ENCODE assay signal across 9 cellular contexts in genomic region chr6:100472674-100473073, GRCh38. TPM values are rescaled to one million over a fixed set of nuclear protein-coding genes. Genes with fewer than 3 reads are reported as not detected.
DNase-seq lines count a peak whose midpoint lies in the region; ATAC-seq and TF ChIP-seq lines count a peak whose summit lies in the region.
"Had no signal": no experiment of that assay in that cellular context is flagged by ENCODE, and none has a peak within 500 bp of the region (broad histone marks: within the 10 kb centered on the region; RNA-seq: fewer than 3 reads in every experiment).

No MANE protein-coding gene starts in this region.

- no peak overlapping the region for H4K91ac ChIP-seq in neuronal stem cell (ENCODE audit: low read depth, low read length, poor library complexity)

- H2BK120ac ChIP-seq in neuronal stem cell (ENCODE audit: low read depth, low read length) = no peak overlapping the region

- H3K79me1 ChIP-seq in neuronal stem cell (ENCODE audit: low read depth, low read length) = no peaks in the 10 kb centered on the region

- 49 to 52% methylated on average over 3 of the region's 3 CpGs for WGBS in endodermal cell (ENCODE audit: insufficient coverage in 1 of 2, insufficient read length in 1 of 2), 2 experiments
- WGBS in right cardiac atrium = 15% methylated on average over 3 of the region's 3 CpGs
- no CpG with 5 or more reads among the region's 3 CpGs for WGBS in neuronal stem cell (ENCODE audit: extremely low coverage in 2 of 2, insufficient read length in 2 of 2, insufficient replicate concordance in 1 of 2), 2 donors

- no peak overlapping the region for H2AFZ ChIP-seq in neuronal stem cell (ENCODE audit: low read length)

- H4K8ac ChIP-seq in neuronal stem cell (ENCODE audit: low read depth, low read length) = no peak overlapping the region

- H3K23ac ChIP-seq in neuronal stem cell (ENCODE audit: low read depth, low read length, poor library complexity) = no peak overlapping the region

- H3K27ac Mint-ChIP-seq in endodermal cell = no peak overlapping the region
- H3K27ac Mint-ChIP-seq in mesothelial cell of epicardium = no peak overlapping the region

- no peak overlapping the region for H3K14ac ChIP-seq in neuronal stem cell (ENCODE audit: low read length)

- H3K9me3 ChIP-seq in endodermal cell (ENCODE audit: control insufficient read depth, low read length) (no peaks in the 10 kb centered on the region), right cardiac atrium (ENCODE audit: control insufficient read depth, low read length) (no peaks in the 10 kb centered on the region), neuronal stem cell (replicated peaks in 1 of 2; ENCODE audit: control insufficient read depth in 2 of 2, insufficient read depth in 1 of 2, low read depth in 1 of 2, low read length in 2 of 2) (no peaks in the 10 kb centered on the region)

- H3K36me3 Mint-ChIP-seq in endodermal cell (ENCODE audit: low read depth) = no peaks in the 10 kb centered on the region
- no peaks in the 10 kb centered on the region for H3K36me3 Mint-ChIP-seq in mesothelial cell of epicardium

- H3K4me2 ChIP-seq in neuronal stem cell (ENCODE audit: insufficient read depth, low read length, poor library complexity, severe bottlenecking) = no peak overlapping the region

- peak; percentile 31 for TF ChIP-seq CTCF in endodermal cell (conservative IDR thresholded peaks at IDR 0.05)
- no peak for TF ChIP-seq CTCF in mesothelial cell of epicardium (IDR thresholded peaks at IDR 0.05; ENCODE audit: unreplicated experiment)

- peaks cover 17% of the 10 kb centered on the region for H3K4me1 Mint-ChIP-seq in endodermal cell
- H3K4me1 Mint-ChIP-seq in mesothelial cell of epicardium = no peaks in the 10 kb centered on the region

- H3K27me3 ChIP-seq in endodermal cell (ENCODE audit: control insufficient read depth, insufficient read depth, low read length, poor library complexity, severe bottlenecking) = peaks cover 71% of the 10 kb centered on the region
- H3K27me3 ChIP-seq in right cardiac atrium (ENCODE audit: control insufficient read depth, insufficient read depth) = peaks cover 3% of the 10 kb centered on the region
- H3K27me3 ChIP-seq in neuronal stem cell (ENCODE audit: control insufficient read depth in 3 of 3, insufficient read depth in 3 of 3, low read depth in 1 of 3, low read length in 3 of 3) = peaks cover 15 to 93% (median 30%) of the 10 kb centered on the region in 3 experiments

- H3K9ac ChIP-seq in endodermal cell (ENCODE audit: extremely low read depth, low read length, poor library complexity, severe bottlenecking) (no peak overlapping the region), neuronal stem cell (ENCODE audit: low read depth, low read length, poor library complexity) (no peak overlapping the region)

- DNase-seq in endodermal cell (no peak), NOMO-1 treated with dmso at 0.1 percent for 144 hours (lab: John Stamatoyannopoulos, UW; ENCODE audit: unreplicated experiment) (no peak), right cardiac atrium (no peak), mesothelial cell of epicardium (ENCODE audit: low spot score in 2 of 2, unreplicated experiment in 2 of 2) (no peak), neuronal stem cell (ENCODE audit: low spot score) (no peak)

- H3K9me3 Mint-ChIP-seq in endodermal cell (no peaks in the 10 kb centered on the region), mesothelial cell of epicardium (no peaks in the 10 kb centered on the region)

- H2BK15ac ChIP-seq in neuronal stem cell (ENCODE audit: low read length) = no peak overlapping the region

- no peak overlapping the region for H3K4me3 ChIP-seq in endodermal cell (ENCODE audit: low read length)
- no peak overlapping the region for H3K4me3 ChIP-seq in right cardiac atrium (ENCODE audit: low read length)
- H3K4me3 ChIP-seq in neuronal stem cell (ENCODE audit: low read length in 2 of 2) = no peak overlapping the region

- H3K4me1 ChIP-seq in endodermal cell (ENCODE audit: control insufficient read depth, insufficient read depth, low read length) (peaks cover 14% of the 10 kb centered on the region), right cardiac atrium (ENCODE audit: control insufficient read depth, insufficient read depth, low read length) (no peaks in the 10 kb centered on the region), neuronal stem cell (ENCODE audit: control insufficient read depth in 2 of 2, insufficient read depth in 1 of 2, low read depth in 1 of 2, low read length in 2 of 2) (no peaks in the 10 kb centered on the region)

- H2AK5ac ChIP-seq in neuronal stem cell (ENCODE audit: low read depth, low read length) = no peak overlapping the region

- no peaks in the 10 kb centered on the region for H3K36me3 ChIP-seq in endodermal cell (ENCODE audit: control insufficient read depth, insufficient read depth, low read length)
- no peaks in the 10 kb centered on the region for H3K36me3 ChIP-seq in neuronal stem cell (replicated peaks in 1 of 2; ENCODE audit: control insufficient read depth in 2 of 2, insufficient read depth in 2 of 2, low read length in 2 of 2)

- H3K4me3 Mint-ChIP-seq in endodermal cell (no peak overlapping the region), mesothelial cell of epicardium (no peak overlapping the region)

- intact Hi-C loops in right cardiac atrium (cut with DNase I) = loop anchor here in 2 of 4 donors (10.0 kb wide), 1 partner anchor 358 kb away; no protein-coding TSS in a partner anchor

- H2BK5ac ChIP-seq in neuronal stem cell (ENCODE audit: low read length) = no peak overlapping the region

- H3K27ac ChIP-seq in endodermal cell (ENCODE audit: low read depth, low read length) = no peak overlapping the region
- H3K27ac ChIP-seq in right cardiac atrium (ENCODE audit: low read length) = no peak overlapping the region
- no peak overlapping the region for H3K27ac ChIP-seq in neuronal stem cell (replicated peaks; ENCODE audit: low read length)

- H3K27me3 Mint-ChIP-seq in endodermal cell (ENCODE audit: insufficient read depth) (peaks cover 38% of the 10 kb centered on the region), mesothelial cell of epicardium (ENCODE audit: low read depth) (peaks cover 89% of the 10 kb centered on the region)

- H3K4ac ChIP-seq in neuronal stem cell (ENCODE audit: low read length) = no peak overlapping the region

- no peak overlapping the region for H2BK12ac ChIP-seq in neuronal stem cell (ENCODE audit: low read length)

- no peak overlapping the region for H3K18ac ChIP-seq in neuronal stem cell (ENCODE audit: low read length)

- ATAC-seq in GM18520 (IDR thresholded peaks at IDR 0.05; ENCODE audit: unreplicated experiment) (peak; percentile 73), GM21619 (IDR thresholded peaks at IDR 0.05; ENCODE audit: unreplicated experiment) (peak; percentile 89), HG03571 (IDR thresholded peaks at IDR 0.05; ENCODE audit: unreplicated experiment) (peak; percentile 87), right cardiac atrium (no peak)

RNA-seq across cellular contexts. Expression of gene SIM1, which starts 8.0 kb away (rescaled TPM):
- total RNA-seq in endodermal cell (under 1 TPM; 0.07 to 0.31 TPM), right cardiac atrium (not detected), mesothelial cell of epicardium (not detected in 3 replicates)
- polyA plus RNA-seq in endodermal cell (2013, experiment 1 of 2) = 0.11 TPM
- 0.21 TPM for polyA plus RNA-seq in endodermal cell (2013, experiment 2 of 2)
- polyA plus RNA-seq in right cardiac atrium = not detected
- not detected for polyA plus RNA-seq in neuronal stem cell (2013, experiment 1 of 2)
- not detected for polyA plus RNA-seq in neuronal stem cell (2013, experiment 2 of 2)
- total RNA-seq: glomerular endothelial cell had no signal

Comparison
In these comparisons a context has a peak if more than half of its experiments do, and no peak if none do; other contexts are left out.
1. ATAC-seq: peak in GM18520 (single experiment), GM21619 (single experiment) and HG03571 (single experiment); none in right cardiac atrium (0 of 2).